30 cellular contexts compared by ENCODE assay signal in the genomic region with DNA sequence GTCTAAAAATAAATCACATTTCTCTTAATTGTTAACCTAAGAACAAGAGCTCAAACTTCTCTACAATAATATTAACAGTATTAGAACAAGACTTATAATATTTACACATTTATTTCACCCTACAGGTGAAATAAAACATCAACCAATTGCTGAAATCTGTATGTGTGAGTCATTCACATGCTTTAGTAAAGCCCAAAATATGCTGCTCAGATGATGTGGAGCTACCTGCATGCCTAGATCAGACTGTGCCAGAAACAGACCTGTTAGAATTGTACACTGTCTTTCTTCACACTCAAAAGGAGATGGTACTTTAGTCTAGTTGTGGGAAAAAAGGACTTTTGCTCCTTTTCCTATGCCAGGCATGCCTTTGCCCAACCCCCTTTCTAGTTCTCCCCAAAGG. TPM values are rescaled to one million over a fixed set of nuclear protein-coding genes. Genes with fewer than 3 reads are reported as not detected.
DNase-seq lines count a peak whose midpoint lies in the region; ATAC-seq and TF ChIP-seq lines count a peak whose summit lies in the region.
"Had no signal": no experiment of that assay in that cellular context is flagged by ENCODE, and none has a peak within 500 bp of the region (broad histone marks: within the 10 kb centered on the region; RNA-seq: fewer than 3 reads in every experiment).

No MANE protein-coding gene starts in this region.

- H3K4me1 ChIP-seq in neutrophil (ENCODE audit: control insufficient read depth in 1 of 2, insufficient read depth in 1 of 2, low read depth in 1 of 2, low read length in 1 of 2) (peaks cover 31 to 40% of the 10 kb centered on the region in 2 experiments), right atrium auricular region (no peaks in the 10 kb centered on the region)
- H3K4me1 ChIP-seq: neural progenitor cell, SJSA1 had no signal

- H3K9me3 Mint-ChIP-seq in glutamatergic neuron (ENCODE audit: unreplicated experiment), result no peaks in the 10 kb centered on the region
- H3K9me3 Mint-ChIP-seq: activated naive CD4-positive, alpha-beta T cell treated with anti-CD3 and anti-CD28 coated beads for 36 hours; CD8-positive, alpha-beta memory T cell; immature natural killer cell; neural progenitor cell had no signal

- H3K27me3 ChIP-seq in neutrophil, result no peaks in the 10 kb centered on the region
- no peaks in the 10 kb centered on the region for H3K27me3 ChIP-seq in right atrium auricular region
- H3K27me3 ChIP-seq: neural progenitor cell, SJSA1, transverse colon had no signal

- DNase-seq in G401 (ENCODE audit: low spot score) (peak; percentile 34), T-helper 17 cell (no peak), right atrium auricular region (ENCODE audit: low spot score) (no peak), glutamatergic neuron (no peak)
- DNase-seq: activated CD4-positive, alpha-beta T cell treated with anti-CD3 and anti-CD28 coated beads, Interleukin-2, amount 50 U/mL, for 4 hours; activated CD4-positive, CD25-positive, alpha-beta regulatory T cell; activated CD8-positive, alpha-beta memory T cell treated with anti-CD3 and anti-CD28 coated beads, Interleukin-2, amount 10 ng/mL, durations not matched to agents 7 days and 5 days; activated naive CD4-positive, alpha-beta T cell treated with anti-CD3 and anti-CD28 coated beads for 36 hours; activated T-cell treated with anti-CD3 and anti-CD28 coated beads, Interleukin-2, amount 50 U/mL, for 48 hours; CD8-positive, alpha-beta memory T cell; cerebellar nuclear complex; DMS 273 treated with DMSO at 0.1 percent for 48 hours; EL; immature natural killer cell; IMR-90; mesendoderm; NCI-H2107; NCI-H774; posterior cingulate gyrus; stimulated activated CD4-positive, alpha-beta T cell treated with anti-CD3 and anti-CD28 coated beads, Interleukin-4, amount 100 ng/mL, for 1 hour; transverse colon had no signal

- H3K4me1 Mint-ChIP-seq in T-helper 17 cell (peaks cover 27% of the 10 kb centered on the region), glutamatergic neuron (ENCODE audit: low read depth, unreplicated experiment) (no peaks in the 10 kb centered on the region)

- H3K4me3 ChIP-seq in neutrophil (ENCODE audit: low read depth in 1 of 2, low read length in 1 of 2) (no peak overlapping the region), right atrium auricular region (no peak overlapping the region)
- H3K4me3 ChIP-seq: GM12878, neural progenitor cell, SJSA1, transverse colon had no signal

- in situ Hi-C loops in G401 (cut with HindIII; ENCODE audit: low sequenced_read_pairs), result no loop called here

- peak overlapping the region; percentile 60 for H3K27ac ChIP-seq in neutrophil
- no peak overlapping the region for H3K27ac ChIP-seq in right atrium auricular region
- H3K27ac ChIP-seq: neural progenitor cell, SJSA1, transverse colon had no signal

- no peaks in the 10 kb centered on the region for H3K36me3 Mint-ChIP-seq in T-helper 17 cell (ENCODE audit: low read depth)
- H3K36me3 Mint-ChIP-seq in glutamatergic neuron (ENCODE audit: unreplicated experiment), result no peaks in the 10 kb centered on the region
- H3K36me3 Mint-ChIP-seq: neural progenitor cell had no signal

- no peak overlapping the region for H3K4me3 Mint-ChIP-seq in T-helper 17 cell
- no peak overlapping the region for H3K4me3 Mint-ChIP-seq in glutamatergic neuron (ENCODE audit: unreplicated experiment)
- H3K4me3 Mint-ChIP-seq: activated CD8-positive, alpha-beta memory T cell treated with anti-CD3 and anti-CD28 coated beads, Interleukin-2, amount 10 ng/mL, durations not matched to agents 7 days and 5 days; activated naive CD4-positive, alpha-beta T cell treated with anti-CD3 and anti-CD28 coated beads for 36 hours; CD8-positive, alpha-beta memory T cell; immature natural killer cell; neural progenitor cell had no signal

- H3K27ac Mint-ChIP-seq in T-helper 17 cell (peak overlapping the region; percentile 34), glutamatergic neuron (ENCODE audit: unreplicated experiment) (no peak overlapping the region)
- H3K27ac Mint-ChIP-seq: activated CD8-positive, alpha-beta memory T cell treated with anti-CD3 and anti-CD28 coated beads, Interleukin-2, amount 10 ng/mL, durations not matched to agents 7 days and 5 days; activated naive CD4-positive, alpha-beta T cell treated with anti-CD3 and anti-CD28 coated beads for 36 hours; immature natural killer cell; neural progenitor cell had no signal

- ATAC-seq in T-helper 17 cell, result no peak
- ATAC-seq in esophagus mucosa, result peak; percentile 85
- ATAC-seq in HG03571 (IDR thresholded peaks at IDR 0.05; ENCODE audit: unreplicated experiment), result no peak
- no peak for ATAC-seq in GM21515 (IDR thresholded peaks at IDR 0.05; ENCODE audit: unreplicated experiment)
- ATAC-seq: activated CD8-positive, alpha-beta memory T cell treated with anti-CD3 and anti-CD28 coated beads, Interleukin-2, amount 10 ng/mL, durations not matched to agents 7 days and 5 days; GM12878; left lobe of liver; sciatic nerve had no signal

- H3K9me3 ChIP-seq in T-helper 17 cell (ENCODE audit: control insufficient read depth, low read length, poor library complexity, severe bottlenecking), result no peaks in the 10 kb centered on the region
- no peaks in the 10 kb centered on the region for H3K9me3 ChIP-seq in neutrophil
- H3K9me3 ChIP-seq in right atrium auricular region, result no peaks in the 10 kb centered on the region
- H3K9me3 ChIP-seq: SJSA1, transverse colon had no signal

- TF ChIP-seq CTCF in neutrophil (IDR thresholded peaks at IDR 0.05), result no peak
- TF ChIP-seq CTCF in right atrium auricular region (IDR thresholded peaks at IDR 0.05), result no peak
- TF ChIP-seq CTCF in glutamatergic neuron (IDR thresholded peaks at IDR 0.05; ENCODE audit: partially characterized antibody, unreplicated experiment), result no peak

- no peaks in the 10 kb centered on the region for H3K36me3 ChIP-seq in neutrophil
- H3K36me3 ChIP-seq in right atrium auricular region, result no peaks in the 10 kb centered on the region
- H3K36me3 ChIP-seq: neural progenitor cell, SJSA1, transverse colon had no signal

- no peaks in the 10 kb centered on the region for H3K27me3 Mint-ChIP-seq in T-helper 17 cell
- H3K27me3 Mint-ChIP-seq in glutamatergic neuron (ENCODE audit: unreplicated experiment), result no peaks in the 10 kb centered on the region
- H3K27me3 Mint-ChIP-seq: activated CD8-positive, alpha-beta memory T cell treated with anti-CD3 and anti-CD28 coated beads, Interleukin-2, amount 10 ng/mL, durations not matched to agents 7 days and 5 days; CD8-positive, alpha-beta memory T cell had no signal

RNA-seq across cellular contexts. Expression of gene RPS6KA5, which starts 54.7 kb away (rescaled TPM):
- 0.78 and 2.6 TPM in 2 replicates for total RNA-seq in G401 (2014; rRNA removed; shearing (Covaris generic))
- 10 to 100 TPM; 35.4 to 42.0 TPM for total RNA-seq in T-helper 17 cell
- total RNA-seq in esophagus mucosa, result 9.1 TPM
- total RNA-seq in right atrium auricular region, result 1 to 10 TPM; 5.3 to 9.6 TPM
- 3.8 TPM for total RNA-seq in glutamatergic neuron (ENCODE audit: unreplicated experiment)
